ENCODE assay signal across 24 cellular contexts in the genomic region with DNA sequence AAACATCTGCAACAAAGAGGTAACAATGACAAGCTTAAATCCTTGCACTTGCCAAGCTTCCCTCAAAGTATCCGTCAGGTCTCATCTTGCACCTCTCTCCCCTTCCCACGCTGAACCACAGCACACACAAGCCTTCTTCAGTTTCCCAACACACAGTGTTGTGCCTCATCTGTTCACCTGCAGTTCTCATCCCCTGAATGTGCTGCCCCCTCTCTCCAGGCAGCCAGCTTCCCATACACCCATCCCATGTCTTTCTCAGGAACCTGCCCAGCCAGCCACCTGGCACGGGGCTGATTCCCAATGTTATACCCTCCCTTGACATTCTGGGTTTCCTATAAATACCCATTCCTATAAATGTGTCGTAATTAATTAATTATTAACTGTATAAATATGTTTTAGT.
"Had no signal": no experiment of that assay in that cellular context is flagged by ENCODE, and none has a peak within 500 bp of the region (broad histone marks: within the 10 kb centered on the region; RNA-seq: fewer than 3 reads in every experiment).

No MANE protein-coding gene starts in this region.

- ATAC-seq: activated CD4-positive, CD25-positive, alpha-beta regulatory T cell treated with anti-CD3 and anti-CD28 coated beads, Interleukin-2, amount 50 U/mL, for 24 hours; activated CD8-positive, alpha-beta T cell treated with anti-CD3 and anti-CD28 coated beads for 36 hours; activated T-cell treated with anti-CD3 and anti-CD28 coated beads, Interleukin-2, amount 50 U/mL, for 72 hours; T-cell had no signal

- H3K36me3 ChIP-seq: WERI-Rb-1 had no signal

- DNase-seq: activated CD4-positive, alpha-beta T cell treated with anti-CD3 and anti-CD28 coated beads for 4 hours; activated CD8-positive, alpha-beta memory T cell treated with anti-CD3 and anti-CD28 coated beads, Interleukin-2, amount 50 U/mL, for 4 hours; activated CD8-positive, alpha-beta T cell treated with anti-CD3 and anti-CD28 coated beads for 36 hours; activated naive CD4-positive, alpha-beta T cell treated with anti-CD3 and anti-CD28 coated beads, Interleukin-2, amount 50 U/mL, for 16 hours; activated naive CD8-positive, alpha-beta T cell treated with anti-CD3 and anti-CD28 coated beads, Interleukin-2, amount 10 ng/mL, durations not matched to agents 7 days and 5 days; activated T-cell treated with anti-CD3 and anti-CD28 coated beads, Interleukin-2, amount 50 U/mL, for 72 hours; aorta; central memory CD4-positive, alpha-beta T cell; Kasumi-1; KBM-7; NCI-H1048; NCI-H1417 treated with DMSO at 0.1 percent for 48 hours; NCI-H1694; NCI-H2029; NCI-H2107; NCI-H345; NCI-H510A treated with DMSO at 0.1 percent for 48 hours; NCI-H774; SIG-M5; T-cell; T-helper 2 cell; T1000; WERI-Rb-1 had no signal

- H3K27ac ChIP-seq: WERI-Rb-1 had no signal
